7 cellular contexts compared by ENCODE assay signal in genomic region chr2:9002637-9003365, GRCh38. TPM values are rescaled to one million over a fixed set of nuclear protein-coding genes. Genes with fewer than 3 reads are reported as not detected.
DNase-seq lines count a peak whose midpoint lies in the region; ATAC-seq and TF ChIP-seq lines count a peak whose summit lies in the region.

No MANE protein-coding gene starts in this region.

- H3K4me1 ChIP-seq in HUES64 (ENCODE audit: insufficient read depth, low read length) (peaks cover 28% of the 10 kb centered on the region), uterus (no peaks in the 10 kb centered on the region)
- H3K4me1 ChIP-seq in naive thymus-derived CD4-positive, alpha-beta T cell (ENCODE audit: control insufficient read depth in 2 of 2, insufficient read depth in 2 of 2, low read length in 2 of 2): peaks cover 0 to 3% of the 10 kb centered on the region in 2 donors

- POLR2A ChIA-PET in naive thymus-derived CD4-positive, alpha-beta T cell (lab: Charles Lee): interaction anchor here (1.0 kb wide), 1 partner anchor 15 kb away, joined by 4 read pairs; no protein-coding TSS in a partner anchor

- TF ChIP-seq POLR2A in erythroblast (IDR thresholded peaks at IDR 0.05; ENCODE audit: low read length) (no peak), uterus (IDR thresholded peaks at IDR 0.05) (no peak)

- H3K27ac Mint-ChIP-seq in naive thymus-derived CD4-positive, alpha-beta T cell: peak overlapping the region in 4 of 9 donors; percentile 19 to 78 (median 28)

- H3K4me1 Mint-ChIP-seq in naive thymus-derived CD4-positive, alpha-beta T cell: peaks cover 14 to 25% (median 22%) of the 10 kb centered on the region in 7 donors

- ATAC-seq in naive thymus-derived CD4-positive, alpha-beta T cell: no peak
- no peak for ATAC-seq in activated CD4-positive, CD25-positive, alpha-beta regulatory T cell treated with anti-CD3 and anti-CD28 coated beads, Interleukin-2, amount 50 U/mL, for 24 hours

- CTCF ChIA-PET in naive thymus-derived CD4-positive, alpha-beta T cell (lab: Charles Lee): no interaction called here

- H3K4me3 Mint-ChIP-seq in naive thymus-derived CD4-positive, alpha-beta T cell: peak overlapping the region; percentile 73 to 89 (median 84)

- H3K27me3 Mint-ChIP-seq in naive thymus-derived CD4-positive, alpha-beta T cell: peaks cover 0 to 23% (median 4%) of the 10 kb centered on the region in 5 donors

- intact Hi-C loops in naive thymus-derived CD4-positive, alpha-beta T cell (cut with micrococcal nuclease): loop anchor here (1.0 to 10.0 kb wide), 6 partner anchors 166 to 630 kb away; partner anchors contain the start of genes ASAP2 (in 1 of the 2), CPSF3 (in 1 of the 2), ID2 (in 1 of the 2) and ITGB1BP1 (in 1 of the 2)
- intact Hi-C loops in uterus (cut with DNase I; ENCODE audit: low total_unique reads): no loop called here

- H3K9me3 ChIP-seq in HUES64 (ENCODE audit: insufficient read depth, low read depth, low read length) (no peaks in the 10 kb centered on the region), uterus (no peaks in the 10 kb centered on the region)
- no peaks in the 10 kb centered on the region for H3K9me3 ChIP-seq in naive thymus-derived CD4-positive, alpha-beta T cell (ENCODE audit: control insufficient read depth in 2 of 3, low read length in 3 of 3)

- TF ChIP-seq CTCF in GM13977 (IDR thresholded peaks at IDR 0.05; ENCODE audit: extremely low read depth, insufficient read depth, missing control alignments) (no peak), uterus (IDR thresholded peaks at IDR 0.05) (no peak)

- DNase-seq in GM13977 (ENCODE audit: low spot score) (peak; percentile 21), erythroblast (lab: John Stamatoyannopoulos, UW) (peak; percentile 65 to 67), uterus (peak; percentile 16 to 21)
- peak; percentile 6 for DNase-seq in activated CD4-positive, alpha-beta T cell treated with anti-CD3 and anti-CD28 coated beads, Interleukin-2, amount 50 U/mL, for 1 hour
- peak in 8 of 9 donors; percentile 1 to 27 (median 18) for DNase-seq in naive thymus-derived CD4-positive, alpha-beta T cell

- H3K36me3 ChIP-seq in HUES64 (ENCODE audit: insufficient read depth, low read length) (no peaks in the 10 kb centered on the region), uterus (no peaks in the 10 kb centered on the region)
- H3K36me3 ChIP-seq in naive thymus-derived CD4-positive, alpha-beta T cell (ENCODE audit: control insufficient read depth in 2 of 3, insufficient read depth in 3 of 3, low read length in 3 of 3): no peaks in the 10 kb centered on the region

- in situ Hi-C loops in GM13977 (cut with MboI; ENCODE audit: low pct_unique_long_range_greater_than_20kb, low sequenced_read_pairs, unreplicated experiment): no loop called here

- peaks cover 0 to 3% (median 0%) of the 10 kb centered on the region in 5 donors for H3K36me3 Mint-ChIP-seq in naive thymus-derived CD4-positive, alpha-beta T cell

- H3K4me3 ChIP-seq in HUES64 (ENCODE audit: low read length) (peak overlapping the region; percentile 67), uterus (peak overlapping the region; percentile 54 to 61)
- peak overlapping the region; percentile 32 for H3K4me3 ChIP-seq in naive thymus-derived CD4-positive, alpha-beta T cell (ENCODE audit: low read length)

- under 1% methylated on average over 44 of the region's 44 CpGs for WGBS in HUES64

- H3K9ac ChIP-seq in HUES64 (ENCODE audit: low read depth, low read length): peak overlapping the region; percentile 29

- H3K27me3 ChIP-seq in HUES64 (ENCODE audit: insufficient read depth, low read length) (peaks cover 15% of the 10 kb centered on the region), uterus (no peaks in the 10 kb centered on the region)
- peaks cover 0 to 3% of the 10 kb centered on the region in 2 donors for H3K27me3 ChIP-seq in naive thymus-derived CD4-positive, alpha-beta T cell (ENCODE audit: control insufficient read depth in 2 of 2, insufficient read depth in 2 of 2, low read length in 2 of 2)

- H3K9me3 Mint-ChIP-seq in naive thymus-derived CD4-positive, alpha-beta T cell: peaks cover 0 to 6% (median 0%) of the 10 kb centered on the region in 11 donors

- H3K27ac ChIP-seq in HUES64 (ENCODE audit: low read depth, low read length) (no peak overlapping the region), uterus (peak overlapping the region in 1 of 2 donors; percentile 89)
- no peak overlapping the region for H3K27ac ChIP-seq in naive thymus-derived CD4-positive, alpha-beta T cell (ENCODE audit: low read depth, low read length)

RNA-seq across cellular contexts. Expression of gene MBOAT2, which starts 0.7 kb away (rescaled TPM):
- polyA plus RNA-seq in HUES64 (2013, experiment 1 of 2): 21.3 TPM
- polyA plus RNA-seq in HUES64 (2013, experiment 2 of 2): 26.0 TPM
- total RNA-seq in naive thymus-derived CD4-positive, alpha-beta T cell: 1 to 10 TPM; 1.4 to 6.0 (median 2.3) TPM
- polyA plus RNA-seq in naive thymus-derived CD4-positive, alpha-beta T cell: 1 to 10 TPM in 1 of 2 donors, under 1 TPM in 1; 0.90 to 1.4 TPM
- total RNA-seq in uterus: 10 to 100 TPM; 20.0 to 83.0 (median 30.3) TPM

Comparison
In these comparisons a context has a peak if more than half of its experiments do, and no peak if none do; other contexts are left out.
1. DNase-seq: peak in every context shown above with its lines; median percentile 66 in erythroblast; 21 in GM13977; 18 in uterus; 18 in naive thymus-derived CD4-positive, alpha-beta T cell; 6 in activated CD4-positive, alpha-beta T cell treated with anti-CD3 and anti-CD28 coated beads, Interleukin-2, amount 50 U/mL, for 1 hour.